ENCODE assay signal across 1 cellular context in the genomic region with DNA sequence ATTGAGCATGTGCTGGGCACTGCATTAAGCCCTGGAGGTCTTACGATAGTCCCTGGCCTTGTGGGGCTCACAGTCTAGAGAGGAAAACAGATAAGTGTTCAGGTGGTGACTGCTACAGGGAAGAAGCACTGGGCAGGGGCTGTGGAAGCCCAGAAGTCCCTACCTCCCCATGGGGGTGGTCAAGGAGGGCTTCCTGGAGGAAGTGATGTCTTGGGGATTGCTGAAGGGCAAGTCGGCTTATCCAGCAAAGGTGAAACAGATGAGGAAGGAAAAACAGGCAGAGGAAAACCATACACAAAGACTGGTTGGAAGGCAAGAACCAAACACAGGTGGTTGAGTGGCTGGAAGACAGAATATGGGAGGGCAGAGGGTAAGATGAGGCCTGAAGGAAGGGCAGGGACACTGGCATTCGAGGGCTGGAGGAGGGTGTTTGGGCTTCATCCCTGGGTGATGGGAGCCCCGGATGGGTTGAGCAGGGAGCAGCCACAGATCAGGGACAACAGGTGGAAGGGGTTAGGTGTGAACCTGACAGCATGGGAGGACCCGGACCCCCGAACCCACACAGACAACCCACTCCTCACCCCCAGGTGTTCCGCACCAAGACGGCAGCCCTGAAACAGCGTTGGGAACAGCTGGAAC.
TF ChIP-seq lines count a peak whose summit lies in the region.

No MANE protein-coding gene starts in this region.

TF ChIP-seq in IMR-90, 13 proteins besides CTCF, POLR2A, EP300 and RAD21:
- TF ChIP-seq NFE2L2 (IDR thresholded peaks at IDR 0.05; ENCODE audit: low read depth, low read length) (no peak), MAZ (IDR thresholded peaks at IDR 0.05; ENCODE audit: borderline replicate concordance, low read depth, low read length) (no peak), SMC3 (IDR thresholded peaks at IDR 0.05; ENCODE audit: low read depth, low read length) (no peak), USF2 (IDR thresholded peaks at IDR 0.05; ENCODE audit: low read depth, low read length) (no peak), RFX5 (IDR thresholded peaks at IDR 0.05; ENCODE audit: low read depth, low read length) (no peak), FOS (IDR thresholded peaks at IDR 0.05; ENCODE audit: low read depth, low read length) (no peak)
